ENCODE assay signal across 11 cellular contexts in the genomic region with DNA sequence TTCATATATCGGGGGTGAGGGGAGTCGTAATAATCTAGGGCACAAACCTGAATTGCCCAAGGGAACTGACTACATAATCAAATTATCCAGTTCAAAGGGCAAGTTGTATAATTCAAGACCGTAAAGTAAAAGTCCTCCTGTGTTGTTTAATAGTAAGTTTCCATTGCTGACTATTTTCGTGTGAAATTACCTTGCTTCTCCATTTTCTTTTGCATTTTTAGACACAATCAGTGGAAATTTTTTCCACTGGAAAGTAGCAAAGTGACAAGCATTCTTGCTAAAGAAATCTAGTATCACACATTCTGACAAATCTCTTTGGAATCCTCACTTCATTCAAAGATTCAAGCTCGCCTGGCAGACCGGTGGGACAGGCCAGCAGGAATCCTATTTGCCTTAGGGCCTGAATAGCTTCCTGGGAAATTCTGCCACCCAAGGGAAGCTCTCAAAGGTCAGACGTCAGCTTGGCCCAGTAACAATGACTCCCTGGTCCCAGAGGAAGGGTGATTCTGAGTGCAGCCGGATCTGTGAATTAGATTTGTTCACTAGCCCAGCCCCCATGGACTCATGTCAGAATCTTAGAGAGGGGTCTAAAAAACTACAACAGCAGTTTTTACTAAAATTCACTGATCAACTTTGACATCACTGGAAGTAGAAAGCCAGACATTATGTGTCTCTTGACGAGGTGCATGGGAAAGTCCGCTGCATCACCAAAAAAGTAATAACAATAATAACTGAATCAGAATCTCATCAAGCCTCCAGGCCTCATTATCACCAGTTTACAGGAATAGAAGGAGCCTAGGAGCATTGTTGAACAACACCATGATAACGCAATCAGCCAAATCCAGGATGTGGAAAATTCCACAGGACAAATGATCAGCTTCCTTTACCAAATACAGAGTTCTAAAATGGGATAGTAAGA.
DNase-seq lines count a peak whose midpoint lies in the region; ATAC-seq and TF ChIP-seq lines count a peak whose summit lies in the region.
"Had no signal": no experiment of that assay in that cellular context is flagged by ENCODE, and none has a peak within 500 bp of the region (broad histone marks: within the 10 kb centered on the region; RNA-seq: fewer than 3 reads in every experiment).

No MANE protein-coding gene starts in this region.

- H3K4me1 ChIP-seq in Panc1 (ENCODE audit: control insufficient read depth, insufficient read depth, low read length) (peaks cover 32% of the 10 kb centered on the region), neural progenitor cell (peaks cover 26% of the 10 kb centered on the region)

- H3K4me3 ChIP-seq in BJ (ENCODE audit: low read depth, low read length) (no peak overlapping the region), Panc1 (ENCODE audit: low read depth in 2 of 2, low read length in 2 of 2) (no peak overlapping the region), neural progenitor cell (peak overlapping the region; percentile 6)

- no peaks in the 10 kb centered on the region for H3K36me3 Mint-ChIP-seq in neural progenitor cell

- no peak overlapping the region for H3K9ac ChIP-seq in neural progenitor cell
- H3K9ac ChIP-seq: KMS-11 had no signal

- peak overlapping the region; percentile 52 for H3K27ac Mint-ChIP-seq in neural progenitor cell

- H3K4me3 Mint-ChIP-seq in neural progenitor cell, result peak overlapping the region; percentile 76

- in situ Hi-C loops in Panc1 (cut with HindIII; ENCODE audit: low pct_unique_long_range_greater_than_20kb, low sequenced_read_pairs), result no loop called here
- in situ Hi-C loops in KBM-7 (cut with MboI; ENCODE audit: low pct_unique_long_range_greater_than_20kb, low sequenced_read_pairs), result no loop called here

- TF ChIP-seq CTCF in BJ (IDR thresholded peaks at IDR 0.05; ENCODE audit: insufficient read depth, low read depth, low read length) (no peak), Panc1 (IDR thresholded peaks at IDR 0.05) (no peak), neural progenitor cell (IDR thresholded peaks at IDR 0.05) (no peak)

- no peaks in the 10 kb centered on the region for H3K79me2 ChIP-seq in neural progenitor cell (ENCODE audit: low read depth)

- H3K27me3 Mint-ChIP-seq in neural progenitor cell (ENCODE audit: insufficient read depth, low read depth), result peaks cover 2% of the 10 kb centered on the region

- H3K27me3 ChIP-seq in BJ (ENCODE audit: control insufficient read depth, insufficient read depth, low read length) (no peaks in the 10 kb centered on the region), Panc1 (ENCODE audit: control insufficient read depth, insufficient read depth, low read length) (no peaks in the 10 kb centered on the region), neural progenitor cell (no peaks in the 10 kb centered on the region)

- H3K9me3 ChIP-seq in Panc1 (ENCODE audit: control insufficient read depth, insufficient read depth, low read depth, low read length) (no peaks in the 10 kb centered on the region), neural progenitor cell (ENCODE audit: low read depth) (no peaks in the 10 kb centered on the region)

- ATAC-seq in Panc1 (peak; percentile 97), HG02885 (IDR thresholded peaks at IDR 0.05; ENCODE audit: poor library complexity, unreplicated experiment) (no peak), HG03469 (IDR thresholded peaks at IDR 0.05; ENCODE audit: unreplicated experiment) (no peak)

- H3K36me3 ChIP-seq in BJ (ENCODE audit: control insufficient read depth, insufficient read depth, low read length) (no peaks in the 10 kb centered on the region), Panc1 (ENCODE audit: control insufficient read depth, insufficient read depth, low read length) (no peaks in the 10 kb centered on the region), neural progenitor cell (no peaks in the 10 kb centered on the region)

- intact Hi-C loops in Panc1 (cut with micrococcal nuclease; ENCODE audit: unreplicated experiment), result loop anchor here (10.0 kb wide), 2 partner anchors 70 to 130 kb away; no protein-coding TSS in a partner anchor

- H3K4me2 ChIP-seq in neural progenitor cell, result peak overlapping the region; percentile 67
- H3K4me2 ChIP-seq: KMS-11 had no signal

- peak; percentile 46 for DNase-seq in BJ (ENCODE audit: low read depth)
- peak; percentile 62 for DNase-seq in Panc1 (ENCODE audit: low read depth, low spot score)
- peak; percentile 76 for DNase-seq in fibroblast of gingiva (ENCODE audit: low read depth)
- peak; percentile 89 for DNase-seq in neural progenitor cell (ENCODE audit: low spot score)
- DNase-seq in KBM-7, result no peak
- no peak for DNase-seq in stimulated activated CD4-positive, alpha-beta T cell treated with anti-CD3 and anti-CD28 coated beads, Interleukin-15, amount 100 ng/mL, for 24 hours
- DNase-seq: activated naive CD4-positive, alpha-beta T cell treated with anti-CD3 and anti-CD28 coated beads, Interleukin-2, amount 50 U/mL, for 16 hours; stimulated activated CD4-positive, alpha-beta T cell treated with anti-CD3 and anti-CD28 coated beads, Interleukin-4, amount 100 ng/mL, for 4 hours had no signal

- BruUV-seq in Panc1 (replicated peaks; lab: Mats Ljungman, UMichigan), result no TSS peak

- peaks cover 26% of the 10 kb centered on the region for H3F3A ChIP-seq in neural progenitor cell (ENCODE audit: low read depth)

- peaks cover 58% of the 10 kb centered on the region for H3K4me1 Mint-ChIP-seq in neural progenitor cell

- POLR2A ChIA-PET in BJ (lab: Charles Lee), result interaction anchor here (0.6 to 1.4 kb wide), 2 partner anchors 10 to 71 kb away, joined by 3 to 4 read pairs; no protein-coding TSS in a partner anchor
- POLR2A ChIA-PET in Panc1 (lab: Charles Lee), result interaction anchor here (0.5 to 1.0 kb wide), 3 partner anchors 8 to 317 kb away, joined by 3 to 4 read pairs (median 3); no protein-coding TSS in a partner anchor

- peaks cover 4% of the 10 kb centered on the region for H4K20me1 ChIP-seq in neural progenitor cell (ENCODE audit: low read depth)

- no peak overlapping the region for H2AFZ ChIP-seq in neural progenitor cell (replicated peaks)

- H3K27ac ChIP-seq in Panc1 (ENCODE audit: low read length) (peak overlapping the region; percentile 99), neural progenitor cell (peak overlapping the region; percentile 69)
- H3K27ac ChIP-seq: KMS-11 had no signal

- CTCF ChIA-PET in BJ (lab: Yijun Ruan, JAX), result interaction anchor here (1.4 kb wide), 1 partner anchor 9 kb away, joined by 3 read pairs; no protein-coding TSS in a partner anchor
- CTCF ChIA-PET in Panc1 (lab: Charles Lee), result interaction anchor here (0.6 kb wide), 1 partner anchor 19 kb away, joined by 7 read pairs; no protein-coding TSS in a partner anchor

- H3K9me3 Mint-ChIP-seq in neural progenitor cell, result no peaks in the 10 kb centered on the region

Comparison
In these comparisons a context has a peak if more than half of its experiments do, and no peak if none do; other contexts are left out.
1. DNase-seq: peak in BJ (single experiment), Panc1 (single experiment), fibroblast of gingiva (single experiment) and neural progenitor cell (single experiment); none in KBM-7 (single experiment) and stimulated activated CD4-positive, alpha-beta T cell treated with anti-CD3 and anti-CD28 coated beads, Interleukin-15, amount 100 ng/mL, for 24 hours (single experiment).